ENCODE assay signal across 16 cellular contexts in genomic region chr10:78893217-78893616, GRCh38.
DNase-seq lines count a peak whose midpoint lies in the region; ATAC-seq and TF ChIP-seq lines count a peak whose summit lies in the region.
"Had no signal": no experiment of that assay in that cellular context is flagged by ENCODE, and none has a peak within 500 bp of the region (broad histone marks: within the 10 kb centered on the region; RNA-seq: fewer than 3 reads in every experiment).

No MANE protein-coding gene starts in this region.

- peak; percentile 38 for DNase-seq in right atrium auricular region (ENCODE audit: low spot score)
- DNase-seq in Right ventricle myocardium inferior (ENCODE audit: missing footprints) = no peak
- peak; percentile 6 to 28 for DNase-seq in lower leg skin (ENCODE audit: low spot score in 2 of 2)
- peak; percentile 49 for DNase-seq in osteocyte (ENCODE audit: extremely low spot score, unreplicated experiment)
- DNase-seq in DMS 273 (lab: John Stamatoyannopoulos, UW; ENCODE audit: unreplicated experiment) = no peak
- DNase-seq in NCI-H2227 treated with DMSO at 0.1 percent for 48 hours (lab: John Stamatoyannopoulos, UW) = no peak
- DNase-seq: ACHN; C1 segment of cervical spinal cord; CD8-positive, alpha-beta memory T cell; COR-L47 had no signal

- intact Hi-C loops in Right ventricle myocardium inferior (cut with DNase I) = no loop called here
- intact Hi-C loops in lower leg skin (cut with DNase I; ENCODE audit: low total_unique reads) = no loop called here

- H3K4me1 Mint-ChIP-seq in osteocyte (ENCODE audit: unreplicated experiment) = peaks cover 4% of the 10 kb centered on the region
- H3K4me1 Mint-ChIP-seq: CD8-positive, alpha-beta memory T cell had no signal

- no peaks in the 10 kb centered on the region for H3K27me3 ChIP-seq in right atrium auricular region
- H3K27me3 ChIP-seq: BE2C had no signal

- no peak overlapping the region for H3K27ac ChIP-seq in right atrium auricular region
- H3K27ac ChIP-seq: GM23248 had no signal

- no peak overlapping the region for H3K4me3 ChIP-seq in right atrium auricular region
- H3K4me3 ChIP-seq in lower leg skin (ENCODE audit: low read depth, poor library complexity, severe bottlenecking) = no peak overlapping the region
- H3K4me3 ChIP-seq: GM23248, HAP-1 had no signal

- no peak overlapping the region for H3K27ac Mint-ChIP-seq in osteocyte (ENCODE audit: unreplicated experiment)

- no peak overlapping the region for H3K4me3 Mint-ChIP-seq in osteocyte (ENCODE audit: unreplicated experiment)
- H3K4me3 Mint-ChIP-seq: CD4-positive, CD25-positive, alpha-beta regulatory T cell; CD8-positive, alpha-beta memory T cell had no signal

- WGBS in lower leg skin, 2 donors = 77 to 94% methylated on average over 5 of the region's 5 CpGs

- no peaks in the 10 kb centered on the region for H3K36me3 ChIP-seq in right atrium auricular region
- H3K36me3 ChIP-seq: BE2C, HAP-1 had no signal

- no peak for ATAC-seq in Right ventricle myocardium inferior
- ATAC-seq in GM18519 (IDR thresholded peaks at IDR 0.05; ENCODE audit: low FRiP score, unreplicated experiment) = no peak
- ATAC-seq: HepG2 had no signal

- TF ChIP-seq POLR2A in lower leg skin (IDR thresholded peaks at IDR 0.05) = no peak

- peaks cover 12% of the 10 kb centered on the region for H3K27me3 Mint-ChIP-seq in osteocyte (ENCODE audit: unreplicated experiment)

- H3K4me1 ChIP-seq in right atrium auricular region = no peaks in the 10 kb centered on the region
- H3K4me1 ChIP-seq: BE2C, HAP-1 had no signal

- H3K9me3 ChIP-seq in right atrium auricular region = no peaks in the 10 kb centered on the region
- H3K9me3 ChIP-seq: BE2C, HAP-1 had no signal

- TF ChIP-seq CTCF in right atrium auricular region (IDR thresholded peaks at IDR 0.05) (no peak), lower leg skin (IDR thresholded peaks at IDR 0.05) (no peak), osteocyte (IDR thresholded peaks at IDR 0.05) (no peak)

- H3K36me3 Mint-ChIP-seq in osteocyte (ENCODE audit: unreplicated experiment) = no peaks in the 10 kb centered on the region
- H3K36me3 Mint-ChIP-seq: CD4-positive, CD25-positive, alpha-beta regulatory T cell; CD8-positive, alpha-beta memory T cell had no signal

- H3K9me3 Mint-ChIP-seq in osteocyte (ENCODE audit: unreplicated experiment) = no peaks in the 10 kb centered on the region
- H3K9me3 Mint-ChIP-seq: CD8-positive, alpha-beta memory T cell had no signal

Comparison
In these comparisons a context has a peak if more than half of its experiments do, and no peak if none do; other contexts are left out.
1. DNase-seq: peak in right atrium auricular region (single experiment), lower leg skin (2 of 2) and osteocyte (single experiment); none in Right ventricle myocardium inferior (single experiment), DMS 273 (single experiment) and NCI-H2227 treated with DMSO at 0.1 percent for 48 hours (single experiment).